ENCODE assay signal across 2 cellular contexts in genomic region chr11:70606951-70607330, GRCh38.
TF ChIP-seq lines count a peak whose summit lies in the region.

No MANE protein-coding gene starts in this region.

TF ChIP-seq in H1, 55 proteins besides CTCF, POLR2A, EP300 and RAD21:
- no peak for TF ChIP-seq MAFK (IDR thresholded peaks at IDR 0.05; ENCODE audit: low read depth, low read length)
- TF ChIP-seq YY1 (IDR thresholded peaks at IDR 0.05; ENCODE audit: low read depth, low read length), result no peak
- TF ChIP-seq SUZ12 (IDR thresholded peaks at IDR 0.05; ENCODE audit: low read length), result no peak
- TF ChIP-seq HDAC2 (IDR thresholded peaks at IDR 0.05; ENCODE audit: borderline replicate concordance in 1 of 2, low read depth in 2 of 2, low read length in 2 of 2), result no peak
- no peak for TF ChIP-seq TBP (IDR thresholded peaks at IDR 0.05; ENCODE audit: low read depth, low read length)
- no peak for TF ChIP-seq RNF2 (IDR thresholded peaks at IDR 0.05; ENCODE audit: borderline replicate concordance, low read depth, low read length, missing control alignments, poor library complexity, severe bottlenecking)
- no peak for TF ChIP-seq TAF1 (IDR thresholded peaks at IDR 0.05; ENCODE audit: low read depth, low read length)
- no peak for TF ChIP-seq BCL11A (IDR thresholded peaks at IDR 0.05; ENCODE audit: low read depth in 2 of 2, low read length in 2 of 2)
- no peak for TF ChIP-seq SP2 (IDR thresholded peaks at IDR 0.05; ENCODE audit: low read length)
- TF ChIP-seq SIN3A (conservative IDR thresholded peaks at IDR 0.05 in 1 of 2, IDR thresholded peaks at IDR 0.05 in 1 of 2; ENCODE audit: low read depth in 1 of 2, low read length in 2 of 2), result no peak
- TF ChIP-seq KDM5A (IDR thresholded peaks at IDR 0.05; ENCODE audit: low read length), result no peak
- TF ChIP-seq KDM1A (IDR thresholded peaks at IDR 0.05; ENCODE audit: borderline replicate concordance, low read length), result no peak
- TF ChIP-seq TAF7 (optimal IDR thresholded peaks at IDR 0.05; ENCODE audit: borderline replicate concordance, low read depth, low read length), result no peak
- no peak for TF ChIP-seq RFX5 (IDR thresholded peaks at IDR 0.05; ENCODE audit: borderline replicate concordance, low read depth, low read length)
- no peak for TF ChIP-seq TCF12 (IDR thresholded peaks at IDR 0.05; ENCODE audit: low read depth, low read length)
- no peak for TF ChIP-seq SP4 (IDR thresholded peaks at IDR 0.05; ENCODE audit: low read length)
- TF ChIP-seq RXRA (IDR thresholded peaks at IDR 0.05; ENCODE audit: insufficient read depth, low read depth, low read length), result no peak
- TF ChIP-seq ATF3 (IDR thresholded peaks at IDR 0.05; ENCODE audit: insufficient read depth, low read depth, low read length), result no peak
- no peak for TF ChIP-seq NRF1 (IDR thresholded peaks at IDR 0.05; ENCODE audit: low read depth, low read length)
- no peak for TF ChIP-seq SRF (IDR thresholded peaks at IDR 0.05; ENCODE audit: low read depth, low read length)

TF ChIP-seq in HepG2, 621 proteins besides CTCF, POLR2A, EP300 and RAD21:
- TF ChIP-seq TFAP4 (IDR thresholded peaks at IDR 0.05; ENCODE audit: borderline replicate concordance, low read depth) (peak; percentile 31; the same call in 1 of the 2 replicates), NPAS2 (CRISPR knock-in tag; IDR thresholded peaks at IDR 0.05; ENCODE audit: borderline replicate concordance) (no peak), ZFP91 (CRISPR knock-in tag; IDR thresholded peaks at IDR 0.05; ENCODE audit: borderline replicate concordance) (0 out of 2 replicates have a peak, but pooled peaks have one; percentile 14)
